In genomic region chr3:102069211-102069662, GRCh38 we compare ENCODE assay signal across 13 cellular contexts.
A peak's percentile ranks its signal among the peaks of the same experiment; 100 is the strongest.
DNase-seq lines count a peak whose midpoint lies in the region; ATAC-seq and TF ChIP-seq lines count a peak whose summit lies in the region.
"Had no signal": no experiment of that assay in that cellular context is flagged by ENCODE, and none has a peak within 500 bp of the region (broad histone marks: within the 10 kb centered on the region; RNA-seq: fewer than 3 reads in every experiment).

No MANE protein-coding gene starts in this region.

- H3K4me3 Mint-ChIP-seq in immature natural killer cell, result no peak overlapping the region

- no peaks in the 10 kb centered on the region for H3K36me3 Mint-ChIP-seq in immature natural killer cell

- no peaks in the 10 kb centered on the region for H3K27me3 ChIP-seq in tibial nerve
- H3K27me3 ChIP-seq: cardiac muscle cell had no signal

- no peak overlapping the region for H3K27ac Mint-ChIP-seq in immature natural killer cell

- peaks cover 0 to 2% (median 0%) of the 10 kb centered on the region in 3 donors for H3K27me3 Mint-ChIP-seq in immature natural killer cell (ENCODE audit: low read depth in 3 of 3)

- WGBS in tibial nerve, 2 donors, result 75 to 87% methylated on average over 1 of the region's 1 CpG

- H3K9me3 Mint-ChIP-seq in immature natural killer cell, result peaks cover 0 to 2% (median 0%) of the 10 kb centered on the region in 6 donors

- no peak overlapping the region for H3K27ac ChIP-seq in tibial nerve
- H3K27ac ChIP-seq: cardiac muscle cell had no signal

- H3K9me3 ChIP-seq in tibial nerve, result no peaks in the 10 kb centered on the region

- TF ChIP-seq POLR2A in tibial nerve (IDR thresholded peaks at IDR 0.05), result no peak

- ATAC-seq in sciatic nerve (peak; percentile 26), GM19351 (IDR thresholded peaks at IDR 0.05; ENCODE audit: unreplicated experiment) (no peak)

- intact Hi-C loops in sciatic nerve (cut with DNase I), result no loop called here

- no peaks in the 10 kb centered on the region for H3K36me3 ChIP-seq in tibial nerve
- H3K36me3 ChIP-seq: cardiac muscle cell had no signal

- DNase-seq in GM04503 (ENCODE audit: low read depth) (peak; percentile 59), RPMI7951 (ENCODE audit: low read depth) (peak; percentile 39), fibroblast of gingiva (ENCODE audit: low read depth) (peak; percentile 71), sciatic nerve (ENCODE audit: low spot score) (no peak), tibial nerve (ENCODE audit: low spot score in 2 of 2) (no peak), immature natural killer cell (no peak)
- no peak for DNase-seq in stimulated activated CD4-positive, alpha-beta T cell treated with anti-CD3 and anti-CD28 coated beads, Interleukin-2, amount 100 ng/mL, for 48 hours
- DNase-seq: GOT3; NCI-H524; stimulated activated CD8-positive, alpha-beta memory T cell treated with anti-CD3 and anti-CD28 coated beads, Interleukin-4, amount 100 ng/mL, for 48 hours had no signal

- no peak for TF ChIP-seq CTCF in tibial nerve (IDR thresholded peaks at IDR 0.05)

- H3K4me3 ChIP-seq in tibial nerve, result no peak overlapping the region
- H3K4me3 ChIP-seq: cardiac muscle cell, skin epidermis had no signal

- H3K4me1 ChIP-seq in tibial nerve, result no peaks in the 10 kb centered on the region

- H3K4me1 Mint-ChIP-seq in immature natural killer cell, result no peaks in the 10 kb centered on the region

- TF ChIP-seq EP300 in tibial nerve (IDR thresholded peaks at IDR 0.05), result no peak

Comparison
In these comparisons a context has a peak if more than half of its experiments do, and no peak if none do; other contexts are left out.
1. DNase-seq: peak in GM04503 (single experiment), RPMI7951 (single experiment) and fibroblast of gingiva (single experiment); none in sciatic nerve (single experiment), tibial nerve (0 of 2), stimulated activated CD4-positive, alpha-beta T cell treated with anti-CD3 and anti-CD28 coated beads, Interleukin-2, amount 100 ng/mL, for 48 hours (0 of 2) and immature natural killer cell (0 of 3).